In genomic region chr1:82091274-82091673, GRCh38 we compare ENCODE assay signal across 29 cellular contexts.
"Had no signal": no experiment of that assay in that cellular context is flagged by ENCODE, and none has a peak within 500 bp of the region (broad histone marks: within the 10 kb centered on the region; RNA-seq: fewer than 3 reads in every experiment).

No MANE protein-coding gene starts in this region.

- H3K27ac Mint-ChIP-seq: activated B cell treated with CpG ODN at 0.5 μM for 24 hours; activated CD4-positive, alpha-beta memory T cell treated with anti-CD3 and anti-CD28 coated beads, Interleukin-2, amount 10 ng/mL, durations not matched to agents 7 days and 5 days; activated naive CD8-positive, alpha-beta T cell; activated T-helper 17 cell treated with anti-CD3 and anti-CD28 coated beads, Interleukin-2, amount 50 U/mL, for 72 hours; T-helper 17 cell; T-helper 2 cell treated with Interferon-gamma antibody and Interleukin-4, amounts not matched to agents 5 μg/mL and 100 μg/mL, for 36 hours had no signal

- ATAC-seq: activated CD4-positive, CD25-positive, alpha-beta regulatory T cell treated with anti-CD3 and anti-CD28 coated beads, Interleukin-2, amount 50 U/mL, for 24 hours; activated T-cell treated with anti-CD3 and anti-CD28 coated beads, Interleukin-2, amount 50 U/mL, for 4 hours; activated T-helper 17 cell treated with anti-CD3 and anti-CD28 coated beads, Interleukin-2, amount 50 U/mL, for 72 hours; body of pancreas; T-helper 17 cell had no signal

- H3K9me3 Mint-ChIP-seq: activated B cell treated with CpG ODN at 0.5 μM for 24 hours; activated CD4-positive, alpha-beta memory T cell treated with anti-CD3 and anti-CD28 coated beads, Interleukin-2, amount 10 ng/mL, durations not matched to agents 7 days and 5 days; T-helper 2 cell treated with Interferon-gamma antibody and Interleukin-4, amounts not matched to agents 5 μg/mL and 100 μg/mL, for 36 hours had no signal

- H3K36me3 ChIP-seq: adrenal gland, cardiac muscle cell, colonic mucosa, esophagus squamous epithelium, gastroesophageal sphincter, WERI-Rb-1 had no signal

- H3K9me3 ChIP-seq: adrenal gland, body of pancreas, colonic mucosa, esophagus squamous epithelium, gastroesophageal sphincter had no signal

- H3K4me3 Mint-ChIP-seq: activated B cell treated with CpG ODN at 0.5 μM for 24 hours; activated CD4-positive, alpha-beta memory T cell treated with anti-CD3 and anti-CD28 coated beads, Interleukin-2, amount 10 ng/mL, durations not matched to agents 7 days and 5 days; activated naive CD8-positive, alpha-beta T cell; activated T-cell treated with anti-CD3 and anti-CD28 coated beads, Interleukin-2, amount 50 U/mL, for 4 hours; activated T-helper 17 cell treated with anti-CD3 and anti-CD28 coated beads, Interleukin-2, amount 50 U/mL, for 72 hours; T-helper 17 cell; T-helper 2 cell treated with Interferon-gamma antibody and Interleukin-4, amounts not matched to agents 5 μg/mL and 100 μg/mL, for 36 hours had no signal

- H3K27me3 Mint-ChIP-seq: activated B cell treated with CpG ODN at 0.5 μM for 24 hours; activated CD4-positive, alpha-beta memory T cell treated with anti-CD3 and anti-CD28 coated beads, Interleukin-2, amount 10 ng/mL, durations not matched to agents 7 days and 5 days; activated naive CD8-positive, alpha-beta T cell; activated T-helper 17 cell treated with anti-CD3 and anti-CD28 coated beads, Interleukin-2, amount 50 U/mL, for 72 hours; T-helper 17 cell had no signal

- H3K27ac ChIP-seq: adrenal gland, body of pancreas, cardiac muscle cell, colonic mucosa, epithelial cell of prostate, esophagus squamous epithelium, gastroesophageal sphincter, WERI-Rb-1 had no signal

- H3K4me1 Mint-ChIP-seq: activated B cell treated with CpG ODN at 0.5 μM for 24 hours; activated CD4-positive, alpha-beta memory T cell treated with anti-CD3 and anti-CD28 coated beads, Interleukin-2, amount 10 ng/mL, durations not matched to agents 7 days and 5 days; activated T-helper 17 cell treated with anti-CD3 and anti-CD28 coated beads, Interleukin-2, amount 50 U/mL, for 72 hours; T-helper 17 cell had no signal

- H3K4me1 ChIP-seq: adrenal gland, body of pancreas, colonic mucosa, esophagus squamous epithelium, gastroesophageal sphincter had no signal

- DNase-seq: activated B cell treated with CpG ODN at 0.5 μM for 24 hours; activated CD4-positive, alpha-beta memory T cell treated with anti-CD3 and anti-CD28 coated beads, Interleukin-2, amount 10 ng/mL, durations not matched to agents 7 days and 5 days; activated CD4-positive, alpha-beta T cell treated with anti-CD3 and anti-CD28 coated beads for 48 hours; activated effector memory CD4-positive, alpha-beta T cell treated with Interleukin-2 at 50 U/mL for 16 hours; activated gamma-delta T cell treated with Interleukin-2 at 50 U/mL for 16 hours; activated naive CD4-positive, alpha-beta T cell treated with anti-CD3 and anti-CD28 coated beads, Interleukin-2, amount 50 U/mL, for 16 hours; activated naive CD4-positive, alpha-beta T cell treated with Interleukin-2 at 50 U/mL for 16 hours; activated T-cell treated with anti-CD3 and anti-CD28 coated beads, Interleukin-2, amount 50 U/mL, for 4 hours; adrenal gland; amygdala; aorta; body of pancreas; central memory CD4-positive, alpha-beta T cell; cerebellar nuclear complex; colonic mucosa; effector CD8-positive, alpha-beta T cell; esophagus squamous epithelium; foreskin melanocyte; T-helper 1 cell; T-helper 17 cell; T1000; WERI-Rb-1 had no signal

- H3K36me3 Mint-ChIP-seq: activated naive CD8-positive, alpha-beta T cell had no signal

- H3K27me3 ChIP-seq: adrenal gland, body of pancreas, cardiac muscle cell, colonic mucosa, esophagus squamous epithelium, gastroesophageal sphincter had no signal

- H3K4me3 ChIP-seq: adrenal gland, body of pancreas, cardiac muscle cell, colonic mucosa, esophagus squamous epithelium, gastroesophageal sphincter had no signal
